Comparison of ENCODE assay signal across 17 cellular contexts in the genomic region with DNA sequence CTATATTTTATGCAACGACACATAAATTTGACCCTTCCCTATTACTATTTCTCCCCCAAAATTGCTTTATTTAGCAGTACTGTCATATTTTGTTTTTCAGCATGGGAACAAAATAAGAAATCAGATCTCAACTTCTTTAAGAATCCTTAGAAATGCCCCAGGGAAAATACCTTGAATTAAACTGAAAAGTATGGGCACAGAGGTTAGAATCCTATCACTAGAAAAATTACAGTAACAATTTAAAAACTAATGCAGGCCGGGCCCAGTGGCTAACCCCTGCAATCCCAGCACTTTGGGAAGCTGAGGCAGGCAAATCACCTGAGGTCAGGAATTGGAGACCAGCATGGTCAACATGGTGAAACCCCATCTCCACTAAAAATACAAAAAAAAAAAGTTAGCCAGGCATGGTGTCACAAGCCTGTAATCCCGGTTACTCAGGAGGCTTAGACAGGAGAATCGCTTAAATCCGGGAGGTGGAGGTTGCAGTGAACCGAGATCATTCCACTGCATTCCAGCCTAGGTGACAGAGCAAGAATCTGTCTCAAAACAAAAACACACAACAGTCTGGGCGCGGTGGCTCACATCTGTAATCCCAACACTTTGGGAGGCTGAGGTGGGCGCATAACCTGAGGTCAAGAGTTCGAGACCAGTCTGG. TPM values are rescaled to one million over a fixed set of nuclear protein-coding genes. Genes with fewer than 3 reads are reported as not detected.
DNase-seq lines count a peak whose midpoint lies in the region; ATAC-seq and TF ChIP-seq lines count a peak whose summit lies in the region.
"Had no signal": no experiment of that assay in that cellular context is flagged by ENCODE, and none has a peak within 500 bp of the region (broad histone marks: within the 10 kb centered on the region; RNA-seq: fewer than 3 reads in every experiment).

No MANE protein-coding gene starts in this region.

- peaks cover 12% of the 10 kb centered on the region for H3K36me3 Mint-ChIP-seq in CD4-positive, CD25-positive, alpha-beta regulatory T cell
- peaks cover 6% of the 10 kb centered on the region for H3K36me3 Mint-ChIP-seq in chondrocyte (ENCODE audit: low read depth)
- H3K36me3 Mint-ChIP-seq in progenitor cell of endocrine pancreas (ENCODE audit: insufficient read depth), result peaks cover 10% of the 10 kb centered on the region

- peak overlapping the region; percentile 71; the same call in 1 of the 2 replicates for H3K9ac ChIP-seq in GM23248

- no peak overlapping the region for H3K27ac ChIP-seq in CD4-positive, CD25-positive, alpha-beta regulatory T cell (ENCODE audit: insufficient read depth, low read length, poor library complexity, severe bottlenecking)
- peak overlapping the region; percentile 84 for H3K27ac ChIP-seq in GM23248
- H3K27ac ChIP-seq: left lung, right atrium auricular region had no signal

- H3K9me3 Mint-ChIP-seq in CD4-positive, CD25-positive, alpha-beta regulatory T cell, result no peaks in the 10 kb centered on the region
- H3K9me3 Mint-ChIP-seq in chondrocyte (ENCODE audit: low read depth) (no peaks in the 10 kb centered on the region), progenitor cell of endocrine pancreas (ENCODE audit: low read depth) (no peaks in the 10 kb centered on the region)
- H3K9me3 Mint-ChIP-seq: central memory CD8-positive, alpha-beta T cell; T-cell had no signal

- H3K4me1 ChIP-seq in CD4-positive, CD25-positive, alpha-beta regulatory T cell (ENCODE audit: control insufficient read depth, insufficient read depth, low read length, poor library complexity, severe bottlenecking), result peaks cover 29% of the 10 kb centered on the region
- peaks cover 40% of the 10 kb centered on the region for H3K4me1 ChIP-seq in GM23248 (ENCODE audit: insufficient read depth)
- H3K4me1 ChIP-seq in HAP-1, result 0 out of 2 replicates have a peak, but pooled peaks cover 2% of the 10 kb centered on the region

- H4K20me1 ChIP-seq in GM23248 (ENCODE audit: insufficient read depth), result peaks cover 15% of the 10 kb centered on the region

- no peak for ATAC-seq in CD4-positive, CD25-positive, alpha-beta regulatory T cell (ENCODE audit: low read depth in 2 of 2)
- no peak for ATAC-seq in HG03342 (IDR thresholded peaks at IDR 0.05; ENCODE audit: unreplicated experiment)
- ATAC-seq: left lung, mucosa of descending colon, Right ventricle myocardium inferior had no signal

- H3K27me3 Mint-ChIP-seq in CD4-positive, CD25-positive, alpha-beta regulatory T cell, result no peaks in the 10 kb centered on the region
- H3K27me3 Mint-ChIP-seq in chondrocyte (ENCODE audit: low read depth) (no peaks in the 10 kb centered on the region), progenitor cell of endocrine pancreas (no peaks in the 10 kb centered on the region)
- H3K27me3 Mint-ChIP-seq: central memory CD8-positive, alpha-beta T cell; T-cell had no signal

- H3K4me3 Mint-ChIP-seq in CD4-positive, CD25-positive, alpha-beta regulatory T cell, result no peak overlapping the region
- no peak overlapping the region for H3K4me3 Mint-ChIP-seq in chondrocyte (ENCODE audit: unreplicated experiment)
- H3K4me3 Mint-ChIP-seq in progenitor cell of endocrine pancreas (ENCODE audit: low read depth), result no peak overlapping the region
- H3K4me3 Mint-ChIP-seq: central memory CD8-positive, alpha-beta T cell had no signal

- in situ Hi-C loops in GM23248 (cut with MboI), result no loop called here
- in situ Hi-C loops in HAP-1 (cut with MboI; ENCODE audit: low sequenced_read_pairs), result no loop called here

- WGBS in GM23248 (ENCODE audit: low coverage in 1 of 2, low lambda C conversion rate in 2 of 2, missing lambda C conversion rate in 2 of 2), 2 experiments, result 94 to 96% methylated on average over 10 of the region's 10 CpGs

- peaks cover 23% of the 10 kb centered on the region for H3K36me3 ChIP-seq in CD4-positive, CD25-positive, alpha-beta regulatory T cell (ENCODE audit: control insufficient read depth, insufficient read depth, low read length)
- peaks cover 12% of the 10 kb centered on the region for H3K36me3 ChIP-seq in GM23248 (ENCODE audit: low read depth)
- H3K36me3 ChIP-seq in HAP-1 (replicated peaks), result peaks cover 30% of the 10 kb centered on the region

- H3K79me2 ChIP-seq in GM23248 (ENCODE audit: insufficient read depth), result peaks cover 100% of the 10 kb centered on the region

- H2AFZ ChIP-seq in GM23248, result no peak overlapping the region

- no peaks in the 10 kb centered on the region for H3K27me3 ChIP-seq in CD4-positive, CD25-positive, alpha-beta regulatory T cell (ENCODE audit: control insufficient read depth, insufficient read depth, low read length)
- no peaks in the 10 kb centered on the region for H3K27me3 ChIP-seq in GM23248 (replicated peaks; ENCODE audit: insufficient read depth)
- no peaks in the 10 kb centered on the region for H3K27me3 ChIP-seq in HAP-1 (ENCODE audit: low read depth)
- H3K27me3 ChIP-seq: left lung, right atrium auricular region had no signal

- H3K9me2 ChIP-seq in GM23248 (ENCODE audit: insufficient read depth), result no peaks in the 10 kb centered on the region

- peaks cover 18 to 49% (median 32%) of the 10 kb centered on the region in 4 donors for H3K4me1 Mint-ChIP-seq in CD4-positive, CD25-positive, alpha-beta regulatory T cell
- H3K4me1 Mint-ChIP-seq in chondrocyte (ENCODE audit: low read depth), result peaks cover 42% of the 10 kb centered on the region
- H3K4me1 Mint-ChIP-seq in progenitor cell of endocrine pancreas (ENCODE audit: low read depth), result peaks cover 2% of the 10 kb centered on the region

- H3K4me2 ChIP-seq in GM23248 (ENCODE audit: unreplicated experiment), result peak overlapping the region; percentile 4

- H3K9me3 ChIP-seq in CD4-positive, CD25-positive, alpha-beta regulatory T cell (ENCODE audit: control insufficient read depth in 2 of 2, low read length in 2 of 2), result no peaks in the 10 kb centered on the region
- no peaks in the 10 kb centered on the region for H3K9me3 ChIP-seq in GM23248 (ENCODE audit: low read depth)
- H3K9me3 ChIP-seq in HAP-1, result no peaks in the 10 kb centered on the region
- H3K9me3 ChIP-seq: left lung, mucosa of descending colon, right atrium auricular region had no signal

- peaks cover 46% of the 10 kb centered on the region for H3F3A ChIP-seq in GM23248 (ENCODE audit: insufficient read depth)

- DNase-seq in CD4-positive, CD25-positive, alpha-beta regulatory T cell, result no peak
- peak; percentile 26 for DNase-seq in GM23248
- DNase-seq in chondrocyte (ENCODE audit: low spot score), result peak; percentile 37
- DNase-seq in progenitor cell of endocrine pancreas (ENCODE audit: low spot score, unreplicated experiment), result no peak
- no peak for DNase-seq in HAP-1 (ENCODE audit: low spot score in 2 of 2)
- no peak for DNase-seq in NCI-H2227 treated with DMSO at 0.1 percent for 48 hours (lab: John Stamatoyannopoulos, UW)
- DNase-seq: activated CD4-positive, alpha-beta T cell treated with anti-CD3 and anti-CD28 coated beads, Interleukin-2, amount 50 U/mL, for 48 hours; GOT3; left lung; mucosa of descending colon; NCI-H524; stimulated activated CD4-positive, alpha-beta T cell treated with anti-CD3 and anti-CD28 coated beads, Interleukin-15, amount 100 ng/mL, for 24 hours had no signal

- no peak for TF ChIP-seq CTCF in chondrocyte (IDR thresholded peaks at IDR 0.05)
- no peak for TF ChIP-seq CTCF in progenitor cell of endocrine pancreas (IDR thresholded peaks at IDR 0.05; ENCODE audit: unreplicated experiment)

- no peak overlapping the region for H3K4me3 ChIP-seq in CD4-positive, CD25-positive, alpha-beta regulatory T cell (ENCODE audit: low read depth, low read length)
- H3K4me3 ChIP-seq in GM23248 (no peak overlapping the region), HAP-1 (no peak overlapping the region)
- H3K4me3 ChIP-seq: left lung, mucosa of descending colon, right atrium auricular region had no signal

- H3K27ac Mint-ChIP-seq in CD4-positive, CD25-positive, alpha-beta regulatory T cell, result peak overlapping the region in 2 of 3 donors; percentile 32 to 74
- peak overlapping the region; percentile 58 for H3K27ac Mint-ChIP-seq in chondrocyte (ENCODE audit: unreplicated experiment)
- H3K27ac Mint-ChIP-seq in progenitor cell of endocrine pancreas, result peak overlapping the region; percentile 35

RNA-seq across cellular contexts. Expression of a gene that starts 51.4 kb away (rescaled TPM):
- 242 TPM for total RNA-seq in CD4-positive, CD25-positive, alpha-beta regulatory T cell
- polyA plus RNA-seq in CD4-positive, CD25-positive, alpha-beta regulatory T cell, result 100 to 1,000 TPM in 2 of 4 donors, 10 to 100 TPM in 2; 47.0 to 106 (median 78.3) TPM
- 87.6 and 97.7 TPM in 2 replicates for total RNA-seq in GM23248 (2014; rRNA removed; shearing (Covaris generic))
- 92.0 and 148 TPM in 2 replicates for polyA plus RNA-seq in GM23248 (2016; fragmentation: Nextera tagmentation; extraction: Ambion mirVana)
- 419 to 543 TPM (median 538 TPM) in 3 replicates for total RNA-seq in chondrocyte
- 327 TPM in 2 replicates for total RNA-seq in progenitor cell of endocrine pancreas

Comparison
In these comparisons a context has a peak if more than half of its experiments do, and no peak if none do; other contexts are left out.
1. DNase-seq: peak in GM23248 (single experiment) and chondrocyte (single experiment); none in CD4-positive, CD25-positive, alpha-beta regulatory T cell (0 of 3), progenitor cell of endocrine pancreas (single experiment), HAP-1 (0 of 2) and NCI-H2227 treated with DMSO at 0.1 percent for 48 hours (single experiment).
2. Peak in every context shown above with its lines, with median percentiles within 50 percentile points of each other: H3K27ac Mint-ChIP-seq.